20 cellular contexts compared by ENCODE assay signal in the genomic region with DNA sequence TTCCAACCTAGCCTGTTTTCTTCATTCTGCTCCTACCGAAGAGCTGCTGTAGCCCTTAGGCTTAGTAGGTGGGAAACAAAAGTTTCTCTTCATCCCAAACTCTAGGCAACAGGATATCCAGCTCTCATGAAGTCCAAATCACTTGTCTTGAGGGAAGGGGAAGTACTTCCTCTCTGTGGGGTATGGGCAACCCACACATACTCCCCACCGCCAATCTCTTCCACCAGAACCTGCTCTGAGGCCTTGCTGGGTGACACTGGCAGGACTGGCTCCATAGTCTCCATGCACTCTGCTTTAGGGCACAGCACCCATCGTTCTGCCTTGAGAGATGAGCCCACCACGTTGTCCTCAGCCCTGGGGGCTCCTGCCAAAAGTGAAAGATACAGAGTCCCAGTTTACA.
DNase-seq lines count a peak whose midpoint lies in the region; ATAC-seq and TF ChIP-seq lines count a peak whose summit lies in the region.
"Had no signal": no experiment of that assay in that cellular context is flagged by ENCODE, and none has a peak within 500 bp of the region (broad histone marks: within the 10 kb centered on the region; RNA-seq: fewer than 3 reads in every experiment).

No MANE protein-coding gene starts in this region.

- peaks cover 17% of the 10 kb centered on the region for H3K9me3 Mint-ChIP-seq in activated naive CD8-positive, alpha-beta T cell treated with anti-CD3 and anti-CD28 coated beads, Interleukin-2, amount 10 ng/mL, durations not matched to agents 7 days and 5 days
- peaks cover 32% of the 10 kb centered on the region for H3K9me3 Mint-ChIP-seq in activated naive CD8-positive, alpha-beta T cell treated with anti-CD3 and anti-CD28 coated beads for 36 hours
- peaks cover 32% of the 10 kb centered on the region for H3K9me3 Mint-ChIP-seq in activated naive CD8-positive, alpha-beta T cell treated with anti-CD3 and anti-CD28 coated beads, Interleukin-2, amount 50 U/mL, for 24 hours
- peaks cover 18% of the 10 kb centered on the region for H3K9me3 Mint-ChIP-seq in neural progenitor cell

- POLR2A ChIA-PET in activated naive CD8-positive, alpha-beta T cell treated with anti-CD3 and anti-CD28 coated beads, Interleukin-2, amount 10 ng/mL, durations not matched to agents 7 days and 5 days (lab: Charles Lee), result interaction anchor here (1.1 kb wide), 1 partner anchor 10 kb away, joined by 4 read pairs; no protein-coding TSS in a partner anchor

- H3K27ac Mint-ChIP-seq in activated naive CD8-positive, alpha-beta T cell treated with anti-CD3 and anti-CD28 coated beads, Interleukin-2, amount 10 ng/mL, durations not matched to agents 7 days and 5 days, result peak overlapping the region; percentile 6
- no peak overlapping the region for H3K27ac Mint-ChIP-seq in activated naive CD8-positive, alpha-beta T cell treated with anti-CD3 and anti-CD28 coated beads for 36 hours
- no peak overlapping the region for H3K27ac Mint-ChIP-seq in activated naive CD8-positive, alpha-beta T cell treated with anti-CD3 and anti-CD28 coated beads, Interleukin-2, amount 50 U/mL, for 24 hours
- H3K27ac Mint-ChIP-seq in neural progenitor cell, result peak overlapping the region; percentile 81
- H3K27ac Mint-ChIP-seq: GM23338 had no signal

- H3K4me1 Mint-ChIP-seq in activated naive CD8-positive, alpha-beta T cell treated with anti-CD3 and anti-CD28 coated beads, Interleukin-2, amount 10 ng/mL, durations not matched to agents 7 days and 5 days, result peaks cover 14% of the 10 kb centered on the region
- H3K4me1 Mint-ChIP-seq in activated naive CD8-positive, alpha-beta T cell treated with anti-CD3 and anti-CD28 coated beads for 36 hours, result peaks cover 23% of the 10 kb centered on the region
- H3K4me1 Mint-ChIP-seq in activated naive CD8-positive, alpha-beta T cell treated with anti-CD3 and anti-CD28 coated beads, Interleukin-2, amount 50 U/mL, for 24 hours, result peaks cover 22% of the 10 kb centered on the region
- H3K4me1 Mint-ChIP-seq in neural progenitor cell, result peaks cover 3% of the 10 kb centered on the region
- H3K4me1 Mint-ChIP-seq: GM23338 had no signal

- H3K4me3 Mint-ChIP-seq in activated naive CD8-positive, alpha-beta T cell treated with anti-CD3 and anti-CD28 coated beads, Interleukin-2, amount 10 ng/mL, durations not matched to agents 7 days and 5 days, result no peak overlapping the region
- no peak overlapping the region for H3K4me3 Mint-ChIP-seq in activated naive CD8-positive, alpha-beta T cell treated with anti-CD3 and anti-CD28 coated beads for 36 hours
- H3K4me3 Mint-ChIP-seq in activated naive CD8-positive, alpha-beta T cell treated with anti-CD3 and anti-CD28 coated beads, Interleukin-2, amount 50 U/mL, for 24 hours, result no peak overlapping the region
- no peak overlapping the region for H3K4me3 Mint-ChIP-seq in neural progenitor cell
- H3K4me3 Mint-ChIP-seq: GM23338 had no signal

- no peaks in the 10 kb centered on the region for H3K27me3 Mint-ChIP-seq in activated naive CD8-positive, alpha-beta T cell treated with anti-CD3 and anti-CD28 coated beads, Interleukin-2, amount 10 ng/mL, durations not matched to agents 7 days and 5 days
- no peaks in the 10 kb centered on the region for H3K27me3 Mint-ChIP-seq in activated naive CD8-positive, alpha-beta T cell treated with anti-CD3 and anti-CD28 coated beads for 36 hours
- no peaks in the 10 kb centered on the region for H3K27me3 Mint-ChIP-seq in activated naive CD8-positive, alpha-beta T cell treated with anti-CD3 and anti-CD28 coated beads, Interleukin-2, amount 50 U/mL, for 24 hours
- H3K27me3 Mint-ChIP-seq in neural progenitor cell (ENCODE audit: insufficient read depth, low read depth), result peaks cover 2% of the 10 kb centered on the region

- H3F3A ChIP-seq in neural progenitor cell (ENCODE audit: low read depth), result no peaks in the 10 kb centered on the region

- H3K4me3 ChIP-seq in neural progenitor cell, result no peak overlapping the region
- H3K4me3 ChIP-seq in left lung, result no peak overlapping the region
- H3K4me3 ChIP-seq: BLaER1, GM12878, GM23338 had no signal

- H3K4me1 ChIP-seq in neural progenitor cell (no peaks in the 10 kb centered on the region), left lung (peaks cover 0 to 8% of the 10 kb centered on the region in 2 donors)
- H3K4me1 ChIP-seq: BLaER1 had no signal

- no peak overlapping the region for H3K9ac ChIP-seq in neural progenitor cell
- H3K9ac ChIP-seq: BLaER1 had no signal

- no peaks in the 10 kb centered on the region for H3K79me2 ChIP-seq in neural progenitor cell (ENCODE audit: low read depth)

- intact Hi-C loops in left lung (cut with DNase I), result no loop called here

- H3K9me3 ChIP-seq in neural progenitor cell (ENCODE audit: low read depth) (no peaks in the 10 kb centered on the region), left lung (peaks cover 0 to 28% of the 10 kb centered on the region in 2 donors)

- no peaks in the 10 kb centered on the region for H4K20me1 ChIP-seq in neural progenitor cell (ENCODE audit: low read depth)
- H4K20me1 ChIP-seq: BLaER1 had no signal

- H3K27ac ChIP-seq in neural progenitor cell (no peak overlapping the region), left lung (no peak overlapping the region)
- H3K27ac ChIP-seq: BLaER1 had no signal

- DNase-seq in activated naive CD8-positive, alpha-beta T cell treated with anti-CD3 and anti-CD28 coated beads, Interleukin-2, amount 10 ng/mL, durations not matched to agents 7 days and 5 days, result no peak
- no peak for DNase-seq in activated naive CD8-positive, alpha-beta T cell treated with anti-CD3 and anti-CD28 coated beads for 36 hours
- DNase-seq in MV-4-11 (lab: John Stamatoyannopoulos, UW) (peak; percentile 22), neural progenitor cell (ENCODE audit: low spot score) (no peak), left lung (no peak)
- no peak for DNase-seq in activated naive CD8-positive, alpha-beta T cell treated with anti-CD3 and anti-CD28 coated beads, Interleukin-2, amount 50 U/mL, for 24 hours
- DNase-seq: DMS 273 treated with DMSO at 0.1 percent for 48 hours, GDM1, IMR-90, NCI-H1092, NCI-H146, NCI-H2081, NCI-H82 had no signal

- peaks cover 15% of the 10 kb centered on the region for H3K36me3 Mint-ChIP-seq in activated naive CD8-positive, alpha-beta T cell treated with anti-CD3 and anti-CD28 coated beads, Interleukin-2, amount 10 ng/mL, durations not matched to agents 7 days and 5 days
- H3K36me3 Mint-ChIP-seq in activated naive CD8-positive, alpha-beta T cell treated with anti-CD3 and anti-CD28 coated beads for 36 hours, result peaks cover 20% of the 10 kb centered on the region
- H3K36me3 Mint-ChIP-seq in activated naive CD8-positive, alpha-beta T cell treated with anti-CD3 and anti-CD28 coated beads, Interleukin-2, amount 50 U/mL, for 24 hours (ENCODE audit: low read depth), result peaks cover 19% of the 10 kb centered on the region
- H3K36me3 Mint-ChIP-seq in neural progenitor cell, result no peaks in the 10 kb centered on the region

- H3K36me3 ChIP-seq in neural progenitor cell, result no peaks in the 10 kb centered on the region
- no peaks in the 10 kb centered on the region for H3K36me3 ChIP-seq in left lung

- no peak for ATAC-seq in activated naive CD8-positive, alpha-beta T cell treated with anti-CD3 and anti-CD28 coated beads, Interleukin-2, amount 10 ng/mL, durations not matched to agents 7 days and 5 days (ENCODE audit: low read depth)
- ATAC-seq in activated naive CD8-positive, alpha-beta T cell treated with anti-CD3 and anti-CD28 coated beads, Interleukin-2, amount 50 U/mL, for 24 hours, result peak; percentile 14
- ATAC-seq in HG03025 (IDR thresholded peaks at IDR 0.05; ENCODE audit: low FRiP score, unreplicated experiment) (no peak), HG02973 (IDR thresholded peaks at IDR 0.05; ENCODE audit: unreplicated experiment) (no peak), left lung (no peak)
- ATAC-seq: GM12878, GM23338, HCT116, Panc1 had no signal

- H3K4me2 ChIP-seq in neural progenitor cell, result no peak overlapping the region
- H3K4me2 ChIP-seq: BLaER1, GM23338 had no signal

- H3K27me3 ChIP-seq in neural progenitor cell, result no peaks in the 10 kb centered on the region
- no peaks in the 10 kb centered on the region for H3K27me3 ChIP-seq in left lung
- H3K27me3 ChIP-seq: BLaER1 had no signal

- no peak overlapping the region for H2AFZ ChIP-seq in neural progenitor cell (replicated peaks)
- H2AFZ ChIP-seq: GM23338 had no signal

- TF ChIP-seq CTCF in neural progenitor cell (IDR thresholded peaks at IDR 0.05), result no peak
- TF ChIP-seq CTCF in left lung (IDR thresholded peaks at IDR 0.05), result no peak

Comparison
In these comparisons a context has a peak if more than half of its experiments do, and no peak if none do; other contexts are left out.
1. H3K27ac Mint-ChIP-seq: peak in activated naive CD8-positive, alpha-beta T cell treated with anti-CD3 and anti-CD28 coated beads, Interleukin-2, amount 10 ng/mL, durations not matched to agents 7 days and 5 days (single experiment) and neural progenitor cell (single experiment); none in activated naive CD8-positive, alpha-beta T cell treated with anti-CD3 and anti-CD28 coated beads for 36 hours (single experiment) and activated naive CD8-positive, alpha-beta T cell treated with anti-CD3 and anti-CD28 coated beads, Interleukin-2, amount 50 U/mL, for 24 hours (single experiment).